In genomic region chr4:80495847-80496246, GRCh38 we compare ENCODE assay signal across 24 cellular contexts.
DNase-seq lines count a peak whose midpoint lies in the region; ATAC-seq and TF ChIP-seq lines count a peak whose summit lies in the region.
"Had no signal": no experiment of that assay in that cellular context is flagged by ENCODE, and none has a peak within 500 bp of the region (broad histone marks: within the 10 kb centered on the region; RNA-seq: fewer than 3 reads in every experiment).

No MANE protein-coding gene starts in this region.

- no peak for ATAC-seq in CD8-positive, alpha-beta T cell
- no peak for ATAC-seq in HG03342 (IDR thresholded peaks at IDR 0.05; ENCODE audit: unreplicated experiment)
- ATAC-seq: PC-3 had no signal

- intact Hi-C loops in CD8-positive, alpha-beta T cell (cut with DNase I, micrococcal nuclease): no loop called here

- H3K4me3 Mint-ChIP-seq in activated naive CD4-positive, alpha-beta T cell treated with anti-CD3 and anti-CD28 coated beads, Interleukin-2, amount 50 U/mL, for 24 hours: peak overlapping the region; percentile 49
- no peak overlapping the region for H3K4me3 Mint-ChIP-seq in CD8-positive, alpha-beta T cell
- H3K4me3 Mint-ChIP-seq in activated naive CD4-positive, alpha-beta T cell treated with anti-CD3 and anti-CD28 coated beads, Interleukin-2, amount 10 ng/mL, durations not matched to agents 7 days and 5 days: no peak overlapping the region
- H3K4me3 Mint-ChIP-seq: CD14-positive monocyte had no signal

- no peak overlapping the region for H3K9ac ChIP-seq in HUES64 (ENCODE audit: low read depth, low read length)
- H3K9ac ChIP-seq in iPS-20b (ENCODE audit: low read depth, low read length): no peak overlapping the region

- H3K4me3 ChIP-seq in HUES64 (ENCODE audit: low read length) (no peak overlapping the region), iPS-20b (ENCODE audit: low read length) (peak overlapping the region; percentile 31; the same call in 1 of the 2 replicates)
- no peak overlapping the region for H3K4me3 ChIP-seq in CD8-positive, alpha-beta T cell (ENCODE audit: low read depth, low read length)
- H3K4me3 ChIP-seq: SK-N-MC had no signal

- peaks cover 33% of the 10 kb centered on the region for H3K9me3 Mint-ChIP-seq in activated naive CD4-positive, alpha-beta T cell treated with anti-CD3 and anti-CD28 coated beads, Interleukin-2, amount 50 U/mL, for 24 hours
- peaks cover 29% of the 10 kb centered on the region for H3K9me3 Mint-ChIP-seq in CD8-positive, alpha-beta T cell
- H3K9me3 Mint-ChIP-seq in activated naive CD4-positive, alpha-beta T cell treated with anti-CD3 and anti-CD28 coated beads, Interleukin-2, amount 10 ng/mL, durations not matched to agents 7 days and 5 days: peaks cover 40% of the 10 kb centered on the region

- POLR2A ChIA-PET in CD8-positive, alpha-beta T cell (lab: Charles Lee): no interaction called here

- H3K36me3 ChIP-seq in HUES64 (ENCODE audit: insufficient read depth, low read length): no peaks in the 10 kb centered on the region
- H3K36me3 ChIP-seq in iPS-20b (ENCODE audit: insufficient read depth, low read depth, low read length): no peaks in the 10 kb centered on the region; the same call in none of the 2 replicates
- H3K36me3 ChIP-seq in CD8-positive, alpha-beta T cell (ENCODE audit: insufficient read depth, low read length): no peaks in the 10 kb centered on the region

- no peaks in the 10 kb centered on the region for H3K4me1 ChIP-seq in HUES64 (ENCODE audit: insufficient read depth, low read length)
- H3K4me1 ChIP-seq in iPS-20b (ENCODE audit: insufficient read depth, low read length): peaks cover 4% of the 10 kb centered on the region; the same call in 1 of the 2 replicates
- peaks cover 57% of the 10 kb centered on the region for H3K4me1 ChIP-seq in CD8-positive, alpha-beta T cell (ENCODE audit: insufficient read depth, low read length)
- H3K4me1 ChIP-seq: Caco-2 had no signal

- 45% methylated on average over 1 of the region's 1 CpG for WGBS in HUES64

- peaks cover 84% of the 10 kb centered on the region for H3K4me1 Mint-ChIP-seq in activated naive CD4-positive, alpha-beta T cell treated with anti-CD3 and anti-CD28 coated beads, Interleukin-2, amount 50 U/mL, for 24 hours
- H3K4me1 Mint-ChIP-seq in CD8-positive, alpha-beta T cell (ENCODE audit: low read depth): peaks cover 79% of the 10 kb centered on the region
- peaks cover 44% of the 10 kb centered on the region for H3K4me1 Mint-ChIP-seq in activated naive CD4-positive, alpha-beta T cell treated with anti-CD3 and anti-CD28 coated beads, Interleukin-2, amount 10 ng/mL, durations not matched to agents 7 days and 5 days
- H3K4me1 Mint-ChIP-seq: CD14-positive monocyte had no signal

- no peak for TF ChIP-seq CTCF in CD8-positive, alpha-beta T cell (IDR thresholded peaks at IDR 0.05)

- H3K27me3 Mint-ChIP-seq in activated naive CD4-positive, alpha-beta T cell treated with anti-CD3 and anti-CD28 coated beads, Interleukin-2, amount 50 U/mL, for 24 hours: no peaks in the 10 kb centered on the region
- no peaks in the 10 kb centered on the region for H3K27me3 Mint-ChIP-seq in CD8-positive, alpha-beta T cell (ENCODE audit: low read depth)
- no peaks in the 10 kb centered on the region for H3K27me3 Mint-ChIP-seq in activated naive CD4-positive, alpha-beta T cell treated with anti-CD3 and anti-CD28 coated beads, Interleukin-2, amount 10 ng/mL, durations not matched to agents 7 days and 5 days

- CTCF ChIA-PET in CD8-positive, alpha-beta T cell (lab: Charles Lee): interaction anchor here (0.7 kb wide), 1 partner anchor 578 kb away, joined by 3 read pairs; no protein-coding TSS in a partner anchor
- CTCF ChIA-PET in activated naive CD4-positive, alpha-beta T cell treated with anti-CD3 and anti-CD28 coated beads, Interleukin-2, amount 10 ng/mL, durations not matched to agents 7 days and 5 days (lab: Charles Lee): no interaction called here

- H3K27ac ChIP-seq in HUES64 (ENCODE audit: low read depth, low read length): peak overlapping the region; percentile 81; the same call in 1 of the 2 replicates
- H3K27ac ChIP-seq in iPS-20b (ENCODE audit: low read length): no peak overlapping the region
- H3K27ac ChIP-seq in CD8-positive, alpha-beta T cell (ENCODE audit: low read depth, low read length): no peak overlapping the region
- H3K27ac ChIP-seq: SK-N-MC had no signal

- H3K27me3 ChIP-seq in HUES64 (ENCODE audit: insufficient read depth, low read length) (no peaks in the 10 kb centered on the region), iPS-20b (ENCODE audit: insufficient read depth, low read length) (no peaks in the 10 kb centered on the region)
- no peaks in the 10 kb centered on the region for H3K27me3 ChIP-seq in CD8-positive, alpha-beta T cell (ENCODE audit: insufficient read depth, low read length)

- no peak overlapping the region for H3K27ac Mint-ChIP-seq in activated naive CD4-positive, alpha-beta T cell treated with anti-CD3 and anti-CD28 coated beads, Interleukin-2, amount 50 U/mL, for 24 hours
- H3K27ac Mint-ChIP-seq in CD8-positive, alpha-beta T cell: no peak overlapping the region
- no peak overlapping the region for H3K27ac Mint-ChIP-seq in activated naive CD4-positive, alpha-beta T cell treated with anti-CD3 and anti-CD28 coated beads, Interleukin-2, amount 10 ng/mL, durations not matched to agents 7 days and 5 days
- H3K27ac Mint-ChIP-seq: CD14-positive monocyte had no signal

- H3K36me3 Mint-ChIP-seq in activated naive CD4-positive, alpha-beta T cell treated with anti-CD3 and anti-CD28 coated beads, Interleukin-2, amount 50 U/mL, for 24 hours: peaks cover 12% of the 10 kb centered on the region
- peaks cover 40% of the 10 kb centered on the region for H3K36me3 Mint-ChIP-seq in CD8-positive, alpha-beta T cell
- H3K36me3 Mint-ChIP-seq in activated naive CD4-positive, alpha-beta T cell treated with anti-CD3 and anti-CD28 coated beads, Interleukin-2, amount 10 ng/mL, durations not matched to agents 7 days and 5 days: peaks cover 40% of the 10 kb centered on the region
- H3K36me3 Mint-ChIP-seq: CD14-positive monocyte had no signal

- H3K9me3 ChIP-seq in HUES64 (ENCODE audit: insufficient read depth, low read depth, low read length): peaks cover 24% of the 10 kb centered on the region
- peaks cover 20% of the 10 kb centered on the region for H3K9me3 ChIP-seq in iPS-20b (ENCODE audit: insufficient read depth, low read depth, low read length)
- peaks cover 10% of the 10 kb centered on the region for H3K9me3 ChIP-seq in CD8-positive, alpha-beta T cell (ENCODE audit: low read length)
- H3K9me3 ChIP-seq: Caco-2 had no signal

- no peak for DNase-seq in activated naive CD4-positive, alpha-beta T cell (lab: John Stamatoyannopoulos, UW)
- no peak for DNase-seq in CD8-positive, alpha-beta T cell
- no peak for DNase-seq in activated naive CD4-positive, alpha-beta T cell treated with anti-CD3 and anti-CD28 coated beads, Interleukin-2, amount 10 ng/mL, durations not matched to agents 7 days and 5 days
- DNase-seq: 8988T, AML-193, Caco-2, DMS 273 treated with DMSO at 0.1 percent for 48 hours, DND-41, GOT3, KBM-7, MM.1S, NCI-H1048, NCI-H1417 treated with DMSO at 0.1 percent for 48 hours, NCI-H187, NCI-H446, PC-3, RPMI8226, SHP77 had no signal
